In genomic region chr17:53218723-53219122, GRCh38 we compare ENCODE assay signal across 7 cellular contexts.
"Had no signal": no experiment of that assay in that cellular context is flagged by ENCODE, and none has a peak within 500 bp of the region (broad histone marks: within the 10 kb centered on the region; RNA-seq: fewer than 3 reads in every experiment).

No MANE protein-coding gene starts in this region.

- H3K4me3 ChIP-seq: GM23338, HAP-1 had no signal

- H3K9me3 ChIP-seq: HAP-1 had no signal

- H3K4me2 ChIP-seq: GM23338 had no signal

- H3K36me3 ChIP-seq: HAP-1 had no signal

- ATAC-seq: GM23338, HCT116 had no signal

- H3K4me1 ChIP-seq: HAP-1 had no signal

- H2AFZ ChIP-seq: GM23338 had no signal

- DNase-seq: H7, HFFc6, Kasumi-1, KG1 had no signal
